In the genomic region with DNA sequence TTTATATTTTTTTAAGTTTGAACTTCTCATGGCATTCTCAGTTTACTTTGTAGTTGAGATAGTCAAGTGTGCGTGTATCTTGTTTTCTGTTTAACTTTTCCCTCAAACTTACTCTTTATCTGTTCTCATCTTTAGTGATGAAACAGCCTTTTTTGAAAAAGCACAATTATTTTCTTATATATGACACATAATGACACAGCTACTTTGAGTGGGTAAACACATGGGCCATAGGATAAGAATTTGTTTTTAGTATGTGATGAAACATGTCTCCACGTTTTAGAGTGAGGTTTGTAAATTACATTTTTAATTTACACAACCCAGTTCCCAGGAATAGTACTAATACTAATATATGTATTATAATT, we compare ENCODE assay signal across 8 cellular contexts. TPM values are rescaled to one million over a fixed set of nuclear protein-coding genes. Genes with fewer than 3 reads are reported as not detected.
DNase-seq lines count a peak whose midpoint lies in the region; ATAC-seq, FAIRE-seq and TF ChIP-seq lines count a peak whose summit lies in the region.

No MANE protein-coding gene starts in this region.

- H3K79me2 ChIP-seq in K562 (ENCODE audit: control insufficient read depth, insufficient read depth, low read length) = peaks cover 73% of the 10 kb centered on the region

- no peak for DNase-seq in stimulated activated naive CD8-positive, alpha-beta T cell treated with anti-CD3 and anti-CD28 coated beads, Interleukin-15, Interleukin-2, amounts not matched to agents 100 U/mL and 50 U/mL, for 24 hours
- DNase-seq in K562 (ENCODE audit: extremely low read depth in 1 of 4, low spot score in 3 of 4) (peak; percentile 20 to 39 (median 33)), memory B cell (ENCODE audit: low spot score in 2 of 2) (no peak), nucleus accumbens (lab: John Stamatoyannopoulos, UW) (no peak), NCI-H2107 treated with DMSO at 0.1 percent for 48 hours (lab: John Stamatoyannopoulos, UW; ENCODE audit: unreplicated experiment) (no peak)
- no peak for DNase-seq in stimulated activated CD4-positive, alpha-beta T cell treated with anti-CD3 and anti-CD28 coated beads, Interleukin-4, amount 100 ng/mL, for 24 hours

- H3K9me3 ChIP-seq in K562 (replicated peaks; ENCODE audit: control insufficient read depth, insufficient read depth, low read depth, low read length) = no peaks in the 10 kb centered on the region

- TF ChIP-seq POLR2A in K562 (conservative IDR thresholded peaks at IDR 0.05) = no peak; the same call in 1 of the 2 replicates

- H3K27ac Mint-ChIP-seq in stimulated activated naive CD8-positive, alpha-beta T cell treated with anti-CD3 and anti-CD28 coated beads, Interleukin-15, Interleukin-2, amounts not matched to agents 100 ng/mL and 50 ng/mL, for 24 hours = no peak overlapping the region
- peak overlapping the region; percentile 94 for H3K27ac Mint-ChIP-seq in memory B cell

- H3K9ac ChIP-seq in K562 (ENCODE audit: insufficient read depth in 1 of 2, low read depth in 2 of 2, low read length in 2 of 2) = peak overlapping the region in 1 of 2 experiments; percentile 86; a peak in 2 of 4 replicates

- CTCF ChIA-PET in K562 (lab: Yijun Ruan, JAX; ENCODE audit: low intra/inter-chr PET ratio) = no interaction called here

- H2AFZ ChIP-seq in K562 (ENCODE audit: low read depth, low read length) = peak overlapping the region; percentile 54

- H3K9me1 ChIP-seq in K562 (ENCODE audit: control insufficient read depth, insufficient read depth, low read length) = no peaks in the 10 kb centered on the region

- H3K36me3 Mint-ChIP-seq in stimulated activated naive CD8-positive, alpha-beta T cell treated with anti-CD3 and anti-CD28 coated beads, Interleukin-15, Interleukin-2, amounts not matched to agents 100 ng/mL and 50 ng/mL, for 24 hours (ENCODE audit: low read depth) = no peaks in the 10 kb centered on the region
- H3K36me3 Mint-ChIP-seq in memory B cell = no peaks in the 10 kb centered on the region

- in situ Hi-C loops in K562 (cut with MboI) = no loop called here

- ATAC-seq in stimulated activated naive CD8-positive, alpha-beta T cell treated with anti-CD3 and anti-CD28 coated beads, Interleukin-15, Interleukin-2, amounts not matched to agents 100 U/mL and 50 U/mL, for 24 hours = no peak
- ATAC-seq in K562 (no peak), memory B cell (ENCODE audit: low read depth) (no peak), HG03139 (IDR thresholded peaks at IDR 0.05; ENCODE audit: unreplicated experiment) (no peak)

- no peaks in the 10 kb centered on the region for H4K20me1 ChIP-seq in K562 (replicated peaks; ENCODE audit: control insufficient read depth, insufficient read depth, low read length)

- peak overlapping the region; percentile 77; the same call in 1 of the 2 replicates for H3K4me3 ChIP-seq in K562

- TF ChIP-seq CTCF in K562 (IDR thresholded peaks at IDR 0.05 in 2 of 3, conservative IDR thresholded peaks at IDR 0.05 in 1 of 3; ENCODE audit: insufficient read depth in 2 of 3, low read depth in 1 of 3, low read length in 3 of 3) = no peak

- FAIRE-seq in K562 (lab: Jason Lieb, UNC) = no peak

- H3K27ac ChIP-seq in K562 (ENCODE audit: extremely low read depth, low read depth, low read length) = peak overlapping the region; percentile 97; the same call in 2 of the 3 replicates

- H3K27me3 Mint-ChIP-seq in stimulated activated naive CD8-positive, alpha-beta T cell treated with anti-CD3 and anti-CD28 coated beads, Interleukin-15, Interleukin-2, amounts not matched to agents 100 ng/mL and 50 ng/mL, for 24 hours = peaks cover 3% of the 10 kb centered on the region
- H3K27me3 Mint-ChIP-seq in memory B cell = no peaks in the 10 kb centered on the region

- peak overlapping the region; percentile 91 for H3K4me3 Mint-ChIP-seq in stimulated activated naive CD8-positive, alpha-beta T cell treated with anti-CD3 and anti-CD28 coated beads, Interleukin-15, Interleukin-2, amounts not matched to agents 100 ng/mL and 50 ng/mL, for 24 hours
- peak overlapping the region; percentile 98 for H3K4me3 Mint-ChIP-seq in memory B cell

- peaks cover 4 to 19% of the 10 kb centered on the region in 2 experiments; a peak in 4 of 5 replicates for H3K4me1 ChIP-seq in K562 (replicated peaks in 1 of 2; ENCODE audit: control insufficient read depth in 2 of 2, insufficient read depth in 2 of 2, low read length in 2 of 2)

- peaks cover 63% of the 10 kb centered on the region for H3K4me1 Mint-ChIP-seq in stimulated activated naive CD8-positive, alpha-beta T cell treated with anti-CD3 and anti-CD28 coated beads, Interleukin-15, Interleukin-2, amounts not matched to agents 100 ng/mL and 50 ng/mL, for 24 hours (ENCODE audit: low read depth)
- peaks cover 39% of the 10 kb centered on the region for H3K4me1 Mint-ChIP-seq in memory B cell

- TF ChIP-seq RAD21 in K562 (CRISPR knock-in tag; conservative IDR thresholded peaks at IDR 0.05 in 1 of 2, IDR thresholded peaks at IDR 0.05 in 1 of 2) = no peak

- TF ChIP-seq EP300 in K562 (IDR thresholded peaks at IDR 0.05; ENCODE audit: low read length) = peak; percentile 74

- 3% methylated on average over 2 of the region's 2 CpGs for WGBS in K562 (ENCODE audit: insufficient coverage, low coverage, missing lambda C conversion rate)

- H3K4me2 ChIP-seq in K562 (ENCODE audit: insufficient read depth, low read length) = peak overlapping the region; percentile 83

- H3K27me3 ChIP-seq in K562 (ENCODE audit: control insufficient read depth in 2 of 2, insufficient read depth in 2 of 2, low read length in 2 of 2) = no peaks in the 10 kb centered on the region

- H3K36me3 ChIP-seq in K562 (ENCODE audit: control insufficient read depth, insufficient read depth, low read length) = no peaks in the 10 kb centered on the region

- intact Hi-C loops in K562 (cut with micrococcal nuclease) = loop anchor here (5.0 to 10.0 kb wide), 3 partner anchors 42 to 310 kb away; no protein-coding TSS in a partner anchor

- no peaks in the 10 kb centered on the region for H3K9me3 Mint-ChIP-seq in stimulated activated naive CD8-positive, alpha-beta T cell treated with anti-CD3 and anti-CD28 coated beads, Interleukin-15, Interleukin-2, amounts not matched to agents 100 ng/mL and 50 ng/mL, for 24 hours
- H3K9me3 Mint-ChIP-seq in memory B cell = no peaks in the 10 kb centered on the region

- BruUV-seq in K562 (replicated peaks; lab: Mats Ljungman, UMichigan) = no TSS peak

- POLR2A ChIA-PET in K562 (lab: Yijun Ruan, JAX) = interaction anchor here (0.5 to 2.8 kb wide), 4 partner anchors 9 to 721 kb away, joined by 3 to 14 read pairs (median 3); no protein-coding TSS in a partner anchor

TF ChIP-seq in K562, 482 proteins besides CTCF, POLR2A, EP300 and RAD21 (continues in another document):
- TF ChIP-seq CEBPB (tag; IDR thresholded peaks at IDR 0.05) (peak; percentile 85), NUFIP1 (IDR thresholded peaks at IDR 0.05; ENCODE audit: partially characterized antibody) (no peak), ZNF263 (CRISPR knock-in tag; IDR thresholded peaks at IDR 0.05; ENCODE audit: borderline replicate concordance) (no peak), ARNT (IDR thresholded peaks at IDR 0.05) (0 out of 4 replicates have a peak, but pooled peaks of 1 of the 2 experiments have one; percentile 40), RBM39 (optimal IDR thresholded peaks at IDR 0.05; ENCODE audit: low read depth, low read length) (no peak), HNRNPH1 (optimal IDR thresholded peaks at IDR 0.05; ENCODE audit: low read depth, low read length) (no peak), PPARD (CRISPR knock-in tag; IDR thresholded peaks at IDR 0.05) (no peak), ZNF354B (CRISPR knock-in tag; IDR thresholded peaks at IDR 0.05) (no peak), FOXA1 (IDR thresholded peaks at IDR 0.05; ENCODE audit: borderline replicate concordance) (no peak), TCF3 (CRISPR knock-in tag; IDR thresholded peaks at IDR 0.05) (peak; percentile 42), PHF21A (IDR thresholded peaks at IDR 0.05; ENCODE audit: borderline replicate concordance, low read depth) (no peak), ZNF57 (CRISPR knock-in tag; IDR thresholded peaks at IDR 0.05) (no peak), MAFG (tag; conservative IDR thresholded peaks at IDR 0.05) (peak; percentile 88), ZC3H11A (IDR thresholded peaks at IDR 0.05; ENCODE audit: low read depth, low read length) (no peak), POLR2AphosphoS5 (IDR thresholded peaks at IDR 0.05; ENCODE audit: control insufficient read depth, insufficient read depth, low read depth, low read length) (no peak), NFYB (IDR thresholded peaks at IDR 0.05; ENCODE audit: extremely low read depth, insufficient read length) (no peak), ZNF134 (CRISPR knock-in tag; conservative IDR thresholded peaks at IDR 0.05) (no peak)
- TF ChIP-seq, protein P1, sequence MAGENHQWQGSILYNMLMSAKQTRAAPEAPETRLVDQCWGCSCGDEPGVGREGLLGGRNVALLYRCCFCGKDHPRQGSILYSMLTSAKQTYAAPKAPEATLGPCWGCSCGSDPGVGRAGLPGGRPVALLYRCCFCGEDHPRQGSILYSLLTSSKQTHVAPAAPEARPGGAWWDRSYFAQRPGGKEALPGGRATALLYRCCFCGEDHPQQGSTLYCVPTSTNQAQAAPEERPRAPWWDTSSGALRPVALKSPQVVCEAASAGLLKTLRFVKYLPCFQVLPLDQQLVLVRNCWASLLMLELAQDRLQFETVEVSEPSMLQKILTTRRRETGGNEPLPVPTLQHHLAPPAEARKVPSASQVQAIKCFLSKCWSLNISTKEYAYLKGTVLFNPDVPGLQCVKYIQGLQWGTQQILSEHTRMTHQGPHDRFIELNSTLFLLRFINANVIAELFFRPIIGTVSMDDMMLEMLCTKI (IDR thresholded peaks at IDR 0.05; ENCODE audit: partially characterized antibody) = no peak

RNA-seq across cellular contexts. Expression of a gene that starts 3.2 kb away (rescaled TPM):
- 20.8 and 31.5 TPM in 2 replicates for total RNA-seq in K562 (2011; cell fraction: chromatin; rRNA removed; ENCODE audit: low replicate concordance)
- 26.2 and 34.2 TPM in 2 replicates for total RNA-seq in K562 (2011; cell fraction: nucleolus; rRNA removed)
- 30.1 and 36.1 TPM in 2 replicates for total RNA-seq in K562 (2011; cell fraction: nucleoplasm; rRNA removed)
- total RNA-seq in K562 (2014; rRNA removed) (15.7 and 20.8 TPM in 2 replicates), K562 (2014; rRNA removed; fragmentation: Illumina TruSeq; extraction: Trizol) (10.0 and 11.5 TPM in 2 replicates), K562 (2015; rRNA removed; fragmentation: Illumina TruSeq; extraction: Trizol) (8.9 and 10.9 TPM in 2 replicates), K562 (2021) (10.8 and 11.1 TPM in 2 replicates)
- polyA plus RNA-seq in K562 (2011; rRNA removed) (4.9 and 5.4 TPM in 2 replicates), K562 (2014; fragmentation: Illumina TruSeq; extraction: Trizol) (5.6 and 7.4 TPM in 2 replicates), K562 (2014; fragmentation: Nextera tagmentation; extraction: Ambion mirVana) (1 to 10 TPM; 3.3 to 7.8 TPM), K562 (2014; rRNA removed) (5.4 and 6.3 TPM in 2 replicates)
- 4.3 and 17.1 TPM in 2 replicates for polyA plus RNA-seq in K562 (2011; cell fraction: cytosol; rRNA removed)
- 6.7 and 11.2 TPM in 2 replicates for polyA plus RNA-seq in K562 (2011; cell fraction: nucleus; rRNA removed)
- polyA plus RNA-seq in K562 (2012) = 6.1 and 6.6 TPM in 2 replicates
- polyA minus RNA-seq in K562 (2011; rRNA and poly(A)+ RNA removed) = 25.3 and 28.2 TPM in 2 replicates
- 16.2 and 16.3 TPM in 2 replicates for polyA minus RNA-seq in K562 (2011; cell fraction: cytosol; rRNA and poly(A)+ RNA removed)
- 38.8 and 53.1 TPM in 2 replicates for polyA minus RNA-seq in K562 (2011; cell fraction: nucleus; rRNA and poly(A)+ RNA removed)

Comparison
In these comparisons a context has a peak if more than half of its experiments do, and no peak if none do; other contexts are left out.
1. DNase-seq: peak in K562 (4 of 4); none in stimulated activated naive CD8-positive, alpha-beta T cell treated with anti-CD3 and anti-CD28 coated beads, Interleukin-15, Interleukin-2, amounts not matched to agents 100 U/mL and 50 U/mL, for 24 hours (single experiment), memory B cell (0 of 2), nucleus accumbens (0 of 56), stimulated activated CD4-positive, alpha-beta T cell treated with anti-CD3 and anti-CD28 coated beads, Interleukin-4, amount 100 ng/mL, for 24 hours (single experiment) and NCI-H2107 treated with DMSO at 0.1 percent for 48 hours (single experiment).